21 cellular contexts compared by ENCODE assay signal in the genomic region with DNA sequence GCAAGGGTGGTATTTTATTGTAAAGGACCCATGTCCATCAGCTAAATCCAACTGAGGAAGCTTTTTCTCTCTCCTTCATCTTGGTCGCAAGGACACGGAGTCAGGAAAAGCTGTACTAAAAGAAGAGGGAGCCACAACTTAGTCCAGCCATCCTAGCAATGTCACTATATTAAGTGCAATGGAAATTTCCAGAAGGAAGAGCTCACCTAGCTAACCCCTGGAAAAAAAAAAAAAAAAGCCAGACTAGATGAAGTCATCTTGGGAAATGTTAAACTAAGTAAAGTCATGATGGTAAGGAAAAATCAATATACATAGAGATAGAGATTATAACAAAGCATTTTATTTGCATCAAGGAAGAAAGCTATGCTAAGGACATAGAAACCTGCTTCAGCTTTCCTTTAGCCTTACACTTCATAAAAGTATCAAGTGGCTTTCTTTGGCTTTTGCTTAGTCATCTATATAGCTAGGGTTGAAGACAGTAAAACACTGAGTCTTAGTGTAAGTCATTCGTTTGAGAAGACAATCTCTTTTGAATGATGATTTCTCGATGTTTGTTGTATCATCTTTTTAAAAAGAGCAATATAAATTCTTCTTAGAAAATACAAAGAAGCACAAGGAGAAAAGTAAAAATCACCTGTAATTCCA. TPM values are rescaled to one million over a fixed set of nuclear protein-coding genes. Genes with fewer than 3 reads are reported as not detected.
DNase-seq lines count a peak whose midpoint lies in the region; ATAC-seq, FAIRE-seq and TF ChIP-seq lines count a peak whose summit lies in the region.
"Had no signal": no experiment of that assay in that cellular context is flagged by ENCODE, and none has a peak within 500 bp of the region (broad histone marks: within the 10 kb centered on the region; RNA-seq: fewer than 3 reads in every experiment).

No MANE protein-coding gene starts in this region.

- no peaks in the 10 kb centered on the region for H3K9me2 ChIP-seq in PC-9 (ENCODE audit: insufficient read depth)

- 84% methylated on average over 4 of the region's 4 CpGs; no CpG with 5 or more reads in 1 of the 2 experiments for WGBS in H1 (ENCODE audit: extremely low coverage in 1 of 2, insufficient coverage in 1 of 2, insufficient read length in 1 of 2, insufficient replicate concordance in 2 of 2, low coverage in 1 of 2, low lambda C conversion rate in 2 of 2, missing lambda C conversion rate in 1 of 2), 2 experiments

- no peak overlapping the region for H2BK12ac ChIP-seq in H1 (ENCODE audit: low read depth, low read length)

- no peaks in the 10 kb centered on the region for H4K20me1 ChIP-seq in PC-9 (ENCODE audit: insufficient read depth)
- H4K20me1 ChIP-seq in H1 (replicated peaks in 1 of 2; ENCODE audit: control insufficient read depth in 1 of 2, insufficient read depth in 2 of 2, low read length in 2 of 2) = no peaks in the 10 kb centered on the region

- no peak overlapping the region for H3K4ac ChIP-seq in H1 (replicated peaks; ENCODE audit: insufficient read length, low read depth, low read length)

- no peak for TF ChIP-seq RAD21 in H1 (IDR thresholded peaks at IDR 0.05 in 1 of 2, conservative IDR thresholded peaks at IDR 0.05 in 1 of 2; ENCODE audit: low read depth in 2 of 2, low read length in 2 of 2)

- no peak overlapping the region for H2BK20ac ChIP-seq in H1 (ENCODE audit: low read length)

- H3K23ac ChIP-seq in H1 (ENCODE audit: insufficient read length) = no peak overlapping the region

- no peaks in the 10 kb centered on the region for H3K9me3 ChIP-seq in PC-9 (ENCODE audit: insufficient read depth, low read depth)
- no peaks in the 10 kb centered on the region for H3K9me3 ChIP-seq in H1 (ENCODE audit: insufficient read depth in 2 of 2, low read depth in 1 of 2, low read length in 1 of 2)
- H3K9me3 ChIP-seq: BLaER1, Peyer's patch, SJCRH30 had no signal

- 0 out of 2 replicates have a peak overlapping the region, but pooled peaks have one; percentile 8 for H2BK5ac ChIP-seq in H1 (ENCODE audit: low read depth, low read length)

- H3K14ac ChIP-seq in H1 (ENCODE audit: insufficient read length) = no peak overlapping the region

- no peak overlapping the region for H2BK120ac ChIP-seq in H1 (replicated peaks; ENCODE audit: low read depth, low read length)

- no peak overlapping the region for H4K91ac ChIP-seq in H1 (replicated peaks; ENCODE audit: insufficient read length, low read length)

- no peak overlapping the region for H2AK5ac ChIP-seq in H1 (ENCODE audit: low read depth, low read length)

- H3K79me1 ChIP-seq in H1 (ENCODE audit: low read depth, low read length) = no peaks in the 10 kb centered on the region

- H3K4me3 ChIP-seq in PC-9 (no peak overlapping the region), H1 (ENCODE audit: extremely low read depth in 1 of 4, insufficient read depth in 2 of 4, low read depth in 3 of 4, low read length in 4 of 4) (no peak overlapping the region)
- H3K4me3 ChIP-seq: BLaER1, GM23248, Peyer's patch, SJCRH30 had no signal

- H3K4me2 ChIP-seq in PC-9 = no peak overlapping the region
- H3K4me2 ChIP-seq in H1 (ENCODE audit: insufficient read depth in 1 of 2, low read depth in 2 of 2, low read length in 2 of 2) = no peak overlapping the region; a peak in 1 of 4 replicates
- H3K4me2 ChIP-seq: BLaER1 had no signal

- no peaks in the 10 kb centered on the region for H3K36me3 ChIP-seq in PC-9 (ENCODE audit: low read depth)
- H3K36me3 ChIP-seq in H1 (ENCODE audit: control insufficient read depth in 2 of 4, insufficient read depth in 4 of 4, low read length in 3 of 4) = no peaks in the 10 kb centered on the region
- H3K36me3 ChIP-seq: BLaER1, Peyer's patch, SJCRH30 had no signal

- intact Hi-C loops in PC-9 (cut with micrococcal nuclease; ENCODE audit: unreplicated experiment) = no loop called here

- TF ChIP-seq CTCF in PC-9 (conservative IDR thresholded peaks at IDR 0.05) (no peak), H1 (IDR thresholded peaks at IDR 0.05; ENCODE audit: control extremely low read depth in 1 of 3, insufficient read depth in 1 of 3, low read depth in 1 of 3, low read length in 3 of 3) (no peak)

- no peak overlapping the region for H2BK15ac ChIP-seq in H1 (ENCODE audit: low read length)

- no peak for TF ChIP-seq EP300 in H1 (IDR thresholded peaks at IDR 0.05; ENCODE audit: borderline replicate concordance in 1 of 2, low read depth in 2 of 2, low read length in 2 of 2)

- CTCF ChIA-PET in PC-9 (lab: Charles Lee) = interaction anchor here (0.6 kb wide), 1 partner anchor 404 kb away, joined by 4 read pairs; a partner anchor contains a TSS
- CTCF ChIA-PET in H1 (lab: Charles Lee; ENCODE audit: partially characterized antibody) = interaction anchor here (0.6 kb wide), 2 partner anchors 17 to 310 kb away, joined by 3 read pairs; no protein-coding TSS in a partner anchor

- in situ Hi-C loops in Caki2 (cut with HindIII; ENCODE audit: low pct_unique_long_range_greater_than_20kb, low sequenced_read_pairs) = no loop called here

- H3F3A ChIP-seq in PC-9 (ENCODE audit: insufficient read depth, low read depth) = no peaks in the 10 kb centered on the region

- H3K79me2 ChIP-seq in PC-9 (ENCODE audit: low read depth) (no peaks in the 10 kb centered on the region), H1 (ENCODE audit: control insufficient read depth in 1 of 2, insufficient read depth in 2 of 2, low read length in 2 of 2) (no peaks in the 10 kb centered on the region)

- no peak overlapping the region for H3K56ac ChIP-seq in H1 (replicated peaks; ENCODE audit: insufficient read length, low read depth, low read length)

- no peak overlapping the region for H4K5ac ChIP-seq in H1 (ENCODE audit: insufficient read length, low read depth, low read length)

- no peak overlapping the region for H3K9ac ChIP-seq in H1 (replicated peaks in 1 of 4; ENCODE audit: extremely low read depth in 1 of 4, low read depth in 3 of 4, low read length in 3 of 4)
- H3K9ac ChIP-seq: BLaER1, GM23248 had no signal

- DNase-seq in Caki2 (ENCODE audit: low read depth) (peak; percentile 27), PC-9 (no peak), H1 (ENCODE audit: low read depth in 1 of 2, low spot score in 2 of 2) (no peak), NCI-H2029 treated with DMSO at 0.1 percent for 48 hours (lab: John Stamatoyannopoulos, UW) (no peak), NCI-H69 (lab: John Stamatoyannopoulos, UW) (no peak)
- DNase-seq: CD4-positive, alpha-beta T cell; COR-L47; GM23248; HCEC 1CT; Kasumi-1; NCI-H1694; NCI-H2081 treated with DMSO at 0.1 percent for 48 hours; NCI-H748 treated with DMSO at 0.1 percent for 48 hours; Peyer's patch; SJCRH30; T-cell had no signal

- H3K4me1 ChIP-seq in PC-9 (replicated peaks; ENCODE audit: insufficient read depth) (no peaks in the 10 kb centered on the region), H1 (replicated peaks in 1 of 4; ENCODE audit: control insufficient read depth in 3 of 4, insufficient read depth in 4 of 4, low read length in 3 of 4) (peaks cover 0 to 6% (median under 1%) of the 10 kb centered on the region in 4 experiments; a peak in 2 of 7 replicates)
- H3K4me1 ChIP-seq: BLaER1, Peyer's patch had no signal

- no peak overlapping the region for H4K8ac ChIP-seq in H1 (ENCODE audit: extremely low read depth, insufficient read depth, low read length)

- ATAC-seq in GM21737 (IDR thresholded peaks at IDR 0.05; ENCODE audit: unreplicated experiment) (no peak), HG03025 (IDR thresholded peaks at IDR 0.05; ENCODE audit: low FRiP score, unreplicated experiment) (no peak)
- ATAC-seq: T-cell had no signal

- POLR2A ChIA-PET in PC-9 (lab: Charles Lee; ENCODE audit: unreplicated experiment) (no interaction called here), H1 (lab: Charles Lee; ENCODE audit: partially characterized antibody) (interaction anchor here (1.0 kb wide), 1 partner anchor 17 kb away, joined by 3 read pairs; no protein-coding TSS in a partner anchor)

- no peaks in the 10 kb centered on the region for H3K23me2 ChIP-seq in H1 (ENCODE audit: low read depth, low read length)

- H3K27ac ChIP-seq in PC-9 = 0 out of 2 replicates have a peak overlapping the region, but pooled peaks have one; percentile 23
- H3K27ac ChIP-seq in H1 (ENCODE audit: low read depth, low read length) = no peak overlapping the region
- H3K27ac ChIP-seq: BLaER1, GM23248, Peyer's patch had no signal

- TF ChIP-seq POLR2A in H1 (IDR thresholded peaks at IDR 0.05; ENCODE audit: control extremely low read depth in 1 of 2, low read depth in 2 of 2, low read length in 2 of 2) = no peak

- BruUV-seq in PC-9 (replicated peaks; lab: Mats Ljungman, UMichigan) = no TSS peak

- no peak overlapping the region for H2AFZ ChIP-seq in PC-9
- no peak overlapping the region for H2AFZ ChIP-seq in H1 (ENCODE audit: low read length)
- H2AFZ ChIP-seq: GM23248 had no signal

- H3K18ac ChIP-seq in H1 (ENCODE audit: extremely low read depth, low read length) = no peak overlapping the region

- FAIRE-seq in A204.1 (lab: Jason Lieb, UNC) (peak; percentile 11), H1 (lab: Jason Lieb, UNC) (peak; percentile 60)
- FAIRE-seq: HTR-8/SVneo had no signal

- no peaks in the 10 kb centered on the region for H3K27me3 ChIP-seq in PC-9 (ENCODE audit: insufficient read depth, low read depth)
- no peaks in the 10 kb centered on the region for H3K27me3 ChIP-seq in H1 (replicated peaks in 1 of 4; ENCODE audit: control insufficient read depth in 3 of 4, extremely low read depth in 1 of 4, insufficient read depth in 3 of 4, low read length in 3 of 4)
- H3K27me3 ChIP-seq: Peyer's patch, SJCRH30 had no signal

RNA-seq across cellular contexts. Expression of a gene that starts 18.6 kb away (rescaled TPM):
- 4.2 and 12.0 TPM in 2 replicates for total RNA-seq in Caki2 (2014; rRNA removed; shearing (Covaris generic); ENCODE audit: low replicate concordance)
- total RNA-seq in PC-9 (2021) = 10.9 and 12.1 TPM in 2 replicates
- 5.8 and 8.6 TPM in 2 replicates for total RNA-seq in H1 (2021; fragmentation: NEBNext Ultra II Directional; extraction: Animal tissue kit (Norgen Biotek cat#: 25700))
- 2.3 and 3.3 TPM in 2 replicates for polyA plus RNA-seq in H1 (2011; rRNA removed)
- 3.1 TPM for polyA plus RNA-seq in H1 (2011; cell fraction: cytosol; rRNA removed)
- polyA plus RNA-seq in H1 (2011; cell fraction: nucleus; rRNA removed) = 5.6 TPM
- 2.8 to 3.8 TPM (median 3.7 TPM) in 4 replicates for polyA plus RNA-seq in H1 (2012, experiment 1 of 2)
- polyA plus RNA-seq in H1 (2012, experiment 2 of 2) = 2.4 TPM
- polyA plus RNA-seq in H1 (2013, experiment 1 of 2) = 4.3 TPM
- polyA plus RNA-seq in H1 (2013, experiment 2 of 2) = 4.4 TPM
- 8.5 and 9.5 TPM in 2 replicates for polyA minus RNA-seq in H1 (2011; rRNA and poly(A)+ RNA removed)
- polyA minus RNA-seq in H1 (2011; cell fraction: cytosol; rRNA and poly(A)+ RNA removed) = 4.1 TPM
- polyA minus RNA-seq in H1 (2011; cell fraction: nucleus; rRNA and poly(A)+ RNA removed) = 7.8 TPM

RNA-seq across cellular contexts. Expression of a gene that starts 54.8 kb away (rescaled TPM):
- 5.8 and 6.5 TPM in 2 replicates for total RNA-seq in Caki2 (2014; rRNA removed; shearing (Covaris generic); ENCODE audit: low replicate concordance)
- 1.1 and 2.7 TPM in 2 replicates for total RNA-seq in PC-9 (2021)
- 0.99 and 1.3 TPM in 2 replicates for total RNA-seq in H1 (2021; fragmentation: NEBNext Ultra II Directional; extraction: Animal tissue kit (Norgen Biotek cat#: 25700))
- polyA plus RNA-seq in H1 (2011; rRNA removed) = 0.58 and 1.2 TPM in 2 replicates
- polyA plus RNA-seq in H1 (2011; cell fraction: cytosol; rRNA removed) = 1.4 TPM
- 0.57 TPM for polyA plus RNA-seq in H1 (2011; cell fraction: nucleus; rRNA removed)
- 0.84 to 1.2 TPM (median 1.1 TPM) in 4 replicates for polyA plus RNA-seq in H1 (2012, experiment 1 of 2)
- polyA plus RNA-seq in H1 (2012, experiment 2 of 2) = 0.31 TPM
- 1.9 TPM for polyA plus RNA-seq in H1 (2013, experiment 1 of 2)
- 2.1 TPM for polyA plus RNA-seq in H1 (2013, experiment 2 of 2)
- polyA minus RNA-seq in H1 (2011; rRNA and poly(A)+ RNA removed) = 0.80 and 1.5 TPM in 2 replicates
- polyA minus RNA-seq in H1 (2011; cell fraction: cytosol; rRNA and poly(A)+ RNA removed) = not detected
- polyA minus RNA-seq in H1 (2011; cell fraction: nucleus; rRNA and poly(A)+ RNA removed) = 0.50 TPM
- total RNA-seq: Peyer's patch had no signal
